1 cellular context compared by ENCODE assay signal in the genomic region with DNA sequence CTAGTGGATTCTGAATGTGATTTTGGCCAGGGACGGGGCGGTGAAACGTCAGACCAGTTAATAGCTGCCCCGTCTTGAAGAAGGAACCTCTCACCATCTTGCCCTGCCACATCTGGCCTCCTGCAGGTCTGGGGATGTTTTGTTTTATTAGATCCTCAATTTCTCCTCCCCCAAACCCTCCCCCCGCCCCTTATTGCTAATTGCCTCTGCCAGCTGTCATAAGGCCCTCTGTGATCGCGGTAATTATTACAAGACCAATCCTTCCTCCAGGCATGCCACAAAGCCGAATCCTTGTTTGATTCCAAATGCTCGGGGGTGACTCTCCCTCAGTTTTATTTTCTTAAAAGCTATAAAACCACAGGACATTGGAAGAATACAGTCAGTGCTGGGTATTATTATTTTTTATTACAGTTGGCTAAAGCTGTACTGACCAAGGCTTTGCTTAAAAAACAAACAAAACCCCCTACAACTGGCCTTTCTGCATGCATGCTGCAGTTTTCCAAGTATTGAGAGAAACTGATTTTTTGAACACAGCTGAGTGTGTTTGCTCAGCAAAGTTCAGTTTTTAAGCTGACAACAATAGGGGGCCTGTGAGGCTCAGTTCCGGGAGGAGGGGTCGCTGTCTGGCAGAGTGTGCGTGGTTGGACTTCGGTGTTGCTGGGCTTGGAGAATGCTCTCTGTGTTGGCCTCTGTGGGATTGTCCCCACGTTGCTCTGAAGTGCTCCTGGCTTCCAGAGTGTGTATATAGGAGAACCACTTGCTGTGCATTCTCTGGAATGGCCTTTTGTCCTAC.
TF ChIP-seq lines count a peak whose summit lies in the region.

No MANE protein-coding gene starts in this region.

TF ChIP-seq in HepG2, 621 proteins besides CTCF, POLR2A, EP300 and RAD21 (continued from another document and continues in another):
- TF ChIP-seq HNRNPL (IDR thresholded peaks at IDR 0.05; ENCODE audit: low read depth, low read length), result no peak
- TF ChIP-seq, protein P1, sequence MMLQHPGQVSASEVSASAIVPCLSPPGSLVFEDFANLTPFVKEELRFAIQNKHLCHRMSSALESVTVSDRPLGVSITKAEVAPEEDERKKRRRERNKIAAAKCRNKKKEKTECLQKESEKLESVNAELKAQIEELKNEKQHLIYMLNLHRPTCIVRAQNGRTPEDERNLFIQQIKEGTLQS (CRISPR knock-in tag; IDR thresholded peaks at IDR 0.05), result no peak
- TF ChIP-seq CAMTA2 (CRISPR knock-in tag; IDR thresholded peaks at IDR 0.05; ENCODE audit: borderline replicate concordance), result no peak
- TF ChIP-seq CHCHD3 (CRISPR knock-in tag; IDR thresholded peaks at IDR 0.05), result no peak
- TF ChIP-seq RFX3 (CRISPR knock-in tag; IDR thresholded peaks at IDR 0.05), result no peak
- no peak for TF ChIP-seq CHD2 (IDR thresholded peaks at IDR 0.05; ENCODE audit: low read depth, low read length)
- TF ChIP-seq MIER3 (CRISPR knock-in tag; IDR thresholded peaks at IDR 0.05; ENCODE audit: borderline replicate concordance), result peak; percentile 44; the same call in 1 of the 2 replicates
- no peak for TF ChIP-seq ARNT2 (CRISPR knock-in tag; IDR thresholded peaks at IDR 0.05; ENCODE audit: low read depth)
- no peak for TF ChIP-seq HBP1 (CRISPR knock-in tag; IDR thresholded peaks at IDR 0.05; ENCODE audit: low read depth)
- no peak for TF ChIP-seq ETS1 (CRISPR knock-in tag; IDR thresholded peaks at IDR 0.05)
- TF ChIP-seq ZNF674 (CRISPR knock-in tag; IDR thresholded peaks at IDR 0.05; ENCODE audit: low read depth), result no peak
- TF ChIP-seq KAT8 (CRISPR knock-in tag; IDR thresholded peaks at IDR 0.05), result peak; percentile 32
- no peak for TF ChIP-seq ZNF557 (CRISPR knock-in tag; IDR thresholded peaks at IDR 0.05)
- TF ChIP-seq, protein P2, sequence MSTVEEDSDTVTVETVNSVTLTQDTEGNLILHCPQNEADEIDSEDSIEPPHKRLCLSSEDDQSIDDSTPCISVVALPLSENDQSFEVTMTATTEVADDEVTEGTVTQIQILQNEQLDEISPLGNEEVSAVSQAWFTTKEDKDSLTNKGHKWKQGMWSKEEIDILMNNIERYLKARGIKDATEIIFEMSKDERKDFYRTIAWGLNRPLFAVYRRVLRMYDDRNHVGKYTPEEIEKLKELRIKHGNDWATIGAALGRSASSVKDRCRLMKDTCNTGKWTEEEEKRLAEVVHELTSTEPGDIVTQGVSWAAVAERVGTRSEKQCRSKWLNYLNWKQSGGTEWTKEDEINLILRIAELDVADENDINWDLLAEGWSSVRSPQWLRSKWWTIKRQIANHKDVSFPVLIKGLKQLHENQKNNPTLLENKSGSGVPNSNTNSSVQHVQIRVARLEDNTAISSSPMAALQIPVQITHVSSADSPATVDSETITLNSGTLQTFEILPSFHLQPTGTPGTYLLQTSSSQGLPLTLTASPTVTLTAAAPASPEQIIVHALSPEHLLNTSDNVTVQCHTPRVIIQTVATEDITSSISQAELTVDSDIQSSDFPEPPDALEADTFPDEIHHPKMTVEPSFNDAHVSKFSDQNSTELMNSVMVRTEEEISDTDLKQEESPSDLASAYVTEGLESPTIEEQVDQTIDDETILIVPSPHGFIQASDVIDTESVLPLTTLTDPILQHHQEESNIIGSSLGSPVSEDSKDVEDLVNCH (CRISPR knock-in tag; IDR thresholded peaks at IDR 0.05), result no peak
- TF ChIP-seq ZBTB20 (CRISPR knock-in tag; IDR thresholded peaks at IDR 0.05; ENCODE audit: borderline replicate concordance, low read depth), result no peak
- TF ChIP-seq U2AF1 (optimal IDR thresholded peaks at IDR 0.05; ENCODE audit: low read depth, low read length), result no peak
- peak; percentile 65; the same call in 1 of the 2 replicates for TF ChIP-seq CBX5 (CRISPR knock-in tag; IDR thresholded peaks at IDR 0.05; ENCODE audit: borderline replicate concordance)
- TF ChIP-seq HNF1B (CRISPR knock-in tag; IDR thresholded peaks at IDR 0.05), result no peak
- peak; percentile 27; the same call in 1 of the 2 replicates for TF ChIP-seq ZFY (CRISPR knock-in tag; IDR thresholded peaks at IDR 0.05)
- no peak for TF ChIP-seq KLF16 (CRISPR knock-in tag; IDR thresholded peaks at IDR 0.05)
- no peak for TF ChIP-seq RBM39 (IDR thresholded peaks at IDR 0.05; ENCODE audit: low read depth, low read length, poor library complexity, severe bottlenecking)
- TF ChIP-seq ZNF781 (CRISPR knock-in tag; IDR thresholded peaks at IDR 0.05; ENCODE audit: borderline replicate concordance, not compliant biosample characterization), result no peak
- TF ChIP-seq GZF1 (CRISPR knock-in tag; IDR thresholded peaks at IDR 0.05), result no peak
- no peak for TF ChIP-seq NAIF1 (CRISPR knock-in tag; IDR thresholded peaks at IDR 0.05; ENCODE audit: borderline replicate concordance)
- TF ChIP-seq ZNF713 (CRISPR knock-in tag; IDR thresholded peaks at IDR 0.05), result no peak
- TF ChIP-seq POGZ (CRISPR knock-in tag; IDR thresholded peaks at IDR 0.05), result no peak
- TF ChIP-seq HCFC1 (IDR thresholded peaks at IDR 0.05; ENCODE audit: low read depth, low read length), result no peak
- TF ChIP-seq ZNF740 (CRISPR knock-in tag; IDR thresholded peaks at IDR 0.05), result no peak
- no peak for TF ChIP-seq ZFP36L2 (CRISPR knock-in tag; IDR thresholded peaks at IDR 0.05)
- no peak for TF ChIP-seq RBAK (CRISPR knock-in tag; IDR thresholded peaks at IDR 0.05)
- TF ChIP-seq, protein P3, sequence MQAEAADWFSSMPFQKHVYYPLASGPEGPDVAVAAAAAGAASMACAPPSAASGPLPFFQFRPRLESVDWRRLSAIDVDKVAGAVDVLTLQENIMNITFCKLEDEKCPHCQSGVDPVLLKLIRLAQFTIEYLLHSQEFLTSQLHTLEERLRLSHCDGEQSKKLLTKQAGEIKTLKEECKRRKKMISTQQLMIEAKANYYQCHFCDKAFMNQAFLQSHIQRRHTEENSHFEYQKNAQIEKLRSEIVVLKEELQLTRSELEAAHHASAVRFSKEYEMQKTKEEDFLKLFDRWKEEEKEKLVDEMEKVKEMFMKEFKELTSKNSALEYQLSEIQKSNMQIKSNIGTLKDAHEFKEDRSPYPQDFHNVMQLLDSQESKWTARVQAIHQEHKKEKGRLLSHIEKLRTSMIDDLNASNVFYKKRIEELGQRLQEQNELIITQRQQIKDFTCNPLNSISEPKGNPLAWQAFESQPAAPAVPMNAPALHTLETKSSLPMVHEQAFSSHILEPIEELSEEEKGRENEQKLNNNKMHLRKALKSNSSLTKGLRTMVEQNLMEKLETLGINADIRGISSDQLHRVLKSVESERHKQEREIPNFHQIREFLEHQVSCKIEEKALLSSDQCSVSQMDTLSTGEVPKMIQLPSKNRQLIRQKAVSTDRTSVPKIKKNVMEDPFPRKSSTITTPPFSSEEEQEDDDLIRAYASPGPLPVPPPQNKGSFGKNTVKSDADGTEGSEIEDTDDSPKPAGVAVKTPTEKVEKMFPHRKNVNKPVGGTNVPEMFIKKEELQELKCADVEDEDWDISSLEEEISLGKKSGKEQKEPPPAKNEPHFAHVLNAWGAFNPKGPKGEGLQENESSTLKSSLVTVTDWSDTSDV (CRISPR knock-in tag; IDR thresholded peaks at IDR 0.05), result no peak
- no peak for TF ChIP-seq ZNF17 (CRISPR knock-in tag; IDR thresholded peaks at IDR 0.05)
- TF ChIP-seq, protein P4, sequence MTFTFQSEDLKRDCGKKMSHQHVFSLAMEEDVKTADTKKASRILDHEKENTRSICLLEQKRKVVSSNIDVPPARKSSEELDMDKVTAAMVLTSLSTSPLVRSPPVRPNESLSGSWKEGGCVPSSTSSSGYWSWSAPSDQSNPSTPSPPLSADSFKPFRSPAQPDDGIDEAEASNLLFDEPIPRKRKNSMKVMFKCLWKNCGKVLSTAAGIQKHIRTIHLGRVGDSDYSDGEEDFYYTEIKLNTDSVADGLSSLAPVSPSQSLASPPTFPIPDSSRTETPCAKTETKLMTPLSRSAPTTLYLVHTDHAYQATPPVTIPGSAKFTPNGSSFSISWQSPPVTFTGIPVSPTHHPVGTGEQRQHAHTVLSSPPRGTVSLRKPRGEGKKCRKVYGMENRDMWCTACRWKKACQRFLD (CRISPR knock-in tag; IDR thresholded peaks at IDR 0.05; ENCODE audit: borderline replicate concordance), result no peak
- peak; percentile 45; the same call in 1 of the 2 replicates for TF ChIP-seq FOXK2 (IDR thresholded peaks at IDR 0.05)
- no peak for TF ChIP-seq ZNF749 (CRISPR knock-in tag; IDR thresholded peaks at IDR 0.05; ENCODE audit: borderline replicate concordance)
- no peak for TF ChIP-seq HNRNPH1 (optimal IDR thresholded peaks at IDR 0.05; ENCODE audit: low read depth, low read length)
- TF ChIP-seq, protein P5, sequence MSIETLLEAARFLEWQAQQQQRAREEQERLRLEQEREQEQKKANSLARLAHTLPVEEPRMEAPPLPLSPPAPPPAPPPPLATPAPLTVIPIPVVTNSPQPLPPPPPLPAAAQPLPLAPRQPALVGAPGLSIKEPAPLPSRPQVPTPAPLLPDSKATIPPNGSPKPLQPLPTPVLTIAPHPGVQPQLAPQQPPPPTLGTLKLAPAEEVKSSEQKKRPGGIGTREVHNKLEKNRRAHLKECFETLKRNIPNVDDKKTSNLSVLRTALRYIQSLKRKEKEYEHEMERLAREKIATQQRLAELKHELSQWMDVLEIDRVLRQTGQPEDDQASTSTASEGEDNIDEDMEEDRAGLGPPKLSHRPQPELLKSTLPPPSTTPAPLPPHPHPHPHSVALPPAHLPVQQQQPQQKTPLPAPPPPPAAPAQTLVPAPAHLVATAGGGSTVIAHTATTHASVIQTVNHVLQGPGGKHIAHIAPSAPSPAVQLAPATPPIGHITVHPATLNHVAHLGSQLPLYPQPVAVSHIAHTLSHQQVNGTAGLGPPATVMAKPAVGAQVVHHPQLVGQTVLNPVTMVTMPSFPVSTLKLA (IDR thresholded peaks at IDR 0.05), result peak; percentile 37
- no peak for TF ChIP-seq NONO (IDR thresholded peaks at IDR 0.05)
- no peak; the same call in 1 of the 2 replicates for TF ChIP-seq NONO (CRISPR knock-in tag; conservative IDR thresholded peaks at IDR 0.05)
- TF ChIP-seq PHF8 (CRISPR knock-in tag; IDR thresholded peaks at IDR 0.05), result peak; percentile 34
- no peak for TF ChIP-seq FLYWCH1 (CRISPR knock-in tag; IDR thresholded peaks at IDR 0.05)
- TF ChIP-seq, protein P6, sequence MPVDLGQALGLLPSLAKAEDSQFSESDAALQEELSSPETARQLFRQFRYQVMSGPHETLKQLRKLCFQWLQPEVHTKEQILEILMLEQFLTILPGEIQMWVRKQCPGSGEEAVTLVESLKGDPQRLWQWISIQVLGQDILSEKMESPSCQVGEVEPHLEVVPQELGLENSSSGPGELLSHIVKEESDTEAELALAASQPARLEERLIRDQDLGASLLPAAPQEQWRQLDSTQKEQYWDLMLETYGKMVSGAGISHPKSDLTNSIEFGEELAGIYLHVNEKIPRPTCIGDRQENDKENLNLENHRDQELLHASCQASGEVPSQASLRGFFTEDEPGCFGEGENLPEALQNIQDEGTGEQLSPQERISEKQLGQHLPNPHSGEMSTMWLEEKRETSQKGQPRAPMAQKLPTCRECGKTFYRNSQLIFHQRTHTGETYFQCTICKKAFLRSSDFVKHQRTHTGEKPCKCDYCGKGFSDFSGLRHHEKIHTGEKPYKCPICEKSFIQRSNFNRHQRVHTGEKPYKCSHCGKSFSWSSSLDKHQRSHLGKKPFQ (CRISPR knock-in tag; IDR thresholded peaks at IDR 0.05; ENCODE audit: insufficient replicate concordance), result no peak
- TF ChIP-seq POLR2AphosphoS2 (IDR thresholded peaks at IDR 0.05; ENCODE audit: low read depth, low read length), result no peak
- TF ChIP-seq ZNF430 (CRISPR knock-in tag; IDR thresholded peaks at IDR 0.05), result 0 out of 2 replicates have a peak, but pooled peaks have one; percentile 80
- no peak for TF ChIP-seq STAT6 (CRISPR knock-in tag; IDR thresholded peaks at IDR 0.05; ENCODE audit: borderline replicate concordance)
